In genomic region chr2:95215018-95215612, GRCh38 we compare ENCODE assay signal across 2 cellular contexts.
TF ChIP-seq lines count a peak whose summit lies in the region.

No MANE protein-coding gene starts in this region.

TF ChIP-seq in HepG2, 621 proteins besides CTCF, POLR2A, EP300 and RAD21:
- TF ChIP-seq ZNF44 (CRISPR knock-in tag; IDR thresholded peaks at IDR 0.05): no peak
- TF ChIP-seq SETDB1 (CRISPR knock-in tag; IDR thresholded peaks at IDR 0.05; ENCODE audit: borderline replicate concordance): peak; percentile 31; the same call in 1 of the 2 replicates
- peak; percentile 100 for TF ChIP-seq ZNF274 (CRISPR knock-in tag; IDR thresholded peaks at IDR 0.05)
- no peak for TF ChIP-seq ZSCAN31 (CRISPR knock-in tag; IDR thresholded peaks at IDR 0.05; ENCODE audit: low read depth)

TF ChIP-seq in liver, 16 proteins besides CTCF, POLR2A, EP300 and RAD21:
- TF ChIP-seq NR2F2 (IDR thresholded peaks at IDR 0.05): no peak
- TF ChIP-seq HNF4G (IDR thresholded peaks at IDR 0.05): no peak
- TF ChIP-seq RXRA (IDR thresholded peaks at IDR 0.05): no peak
- TF ChIP-seq YY1 (IDR thresholded peaks at IDR 0.05): no peak
